4 cellular contexts compared by ENCODE assay signal in genomic region chr3:38297053-38297452, GRCh38. TPM values are rescaled to one million over a fixed set of nuclear protein-coding genes. Genes with fewer than 3 reads are reported as not detected.
"Had no signal": no experiment of that assay in that cellular context is flagged by ENCODE, and none has a peak within 500 bp of the region (broad histone marks: within the 10 kb centered on the region; RNA-seq: fewer than 3 reads in every experiment).

No MANE protein-coding gene starts in this region.

RNA-seq across cellular contexts. Expression of gene SLC22A14, which starts 15.0 kb away (rescaled TPM):
- total RNA-seq: HepG2, HT-29, HT1080 had no signal
- polyA plus RNA-seq: IgD-negative memory B cell had no signal

RNA-seq across cellular contexts. Expression of gene SLC22A13, which starts 31.4 kb away (rescaled TPM):
- total RNA-seq: HepG2, HT1080 had no signal
- polyA plus RNA-seq: IgD-negative memory B cell had no signal
